ENCODE assay signal across 8 cellular contexts in the genomic region with DNA sequence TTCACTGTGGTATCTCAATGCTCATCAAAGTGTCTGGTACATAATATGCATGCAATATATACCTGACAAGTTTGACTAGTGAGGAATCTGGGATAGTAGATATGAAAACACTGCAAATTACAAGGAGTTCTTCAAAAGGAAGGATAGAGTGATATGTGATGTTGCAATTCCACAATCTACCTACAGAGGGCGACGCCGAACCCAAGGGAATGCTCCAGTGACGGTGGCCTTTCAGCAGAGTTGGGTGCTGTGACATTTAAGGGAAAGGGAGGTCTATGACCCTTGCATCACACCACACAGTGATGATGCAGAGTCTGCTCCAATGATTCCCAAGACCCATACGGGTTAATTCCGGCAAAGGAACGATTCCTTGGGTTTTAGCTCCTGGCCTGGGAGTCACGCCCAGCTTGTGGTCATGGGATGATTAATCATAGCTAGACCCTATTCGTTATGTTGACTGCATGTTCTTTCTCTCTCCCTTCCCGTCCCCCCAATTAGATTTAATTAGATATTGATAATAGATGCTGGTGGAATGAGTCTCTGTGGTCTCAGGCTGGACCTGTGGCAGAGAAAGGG.
A peak's percentile ranks its signal among the peaks of the same experiment; 100 is the strongest.
DNase-seq lines count a peak whose midpoint lies in the region; ATAC-seq and TF ChIP-seq lines count a peak whose summit lies in the region.
"Had no signal": no experiment of that assay in that cellular context is flagged by ENCODE, and none has a peak within 500 bp of the region (broad histone marks: within the 10 kb centered on the region; RNA-seq: fewer than 3 reads in every experiment).

No MANE protein-coding gene starts in this region.

- peak; percentile 17 for DNase-seq in EL
- DNase-seq in HL-60 (ENCODE audit: low read depth in 1 of 2, low spot score in 1 of 2) = peak in 1 of 2 experiments; percentile 7
- DNase-seq in activated CD4-positive, alpha-beta T cell treated with anti-CD3 and anti-CD28 coated beads, Interleukin-2, amount 10 ng/mL, durations not matched to agents 7 days and 5 days = peak; percentile 30
- peak; percentile 25 for DNase-seq in medulla oblongata (ENCODE audit: extremely low spot score)
- no peak for DNase-seq in NOMO-1 treated with DMSO at 0.1 percent for 48 hours (lab: John Stamatoyannopoulos, UW; ENCODE audit: unreplicated experiment)
- DNase-seq in effector memory CD8-positive, alpha-beta T cell = no peak

- H3K27ac Mint-ChIP-seq in activated CD4-positive, alpha-beta T cell treated with anti-CD3 and anti-CD28 coated beads, Interleukin-2, amount 10 ng/mL, durations not matched to agents 7 days and 5 days = no peak overlapping the region
- H3K27ac Mint-ChIP-seq in effector memory CD8-positive, alpha-beta T cell = no peak overlapping the region

- no peaks in the 10 kb centered on the region for H3K27me3 ChIP-seq in HL-60 (ENCODE audit: insufficient read depth, poor library complexity, severe bottlenecking)

- H3K36me3 Mint-ChIP-seq in activated CD4-positive, alpha-beta T cell treated with anti-CD3 and anti-CD28 coated beads, Interleukin-2, amount 10 ng/mL, durations not matched to agents 7 days and 5 days (ENCODE audit: low read depth) = no peaks in the 10 kb centered on the region
- H3K36me3 Mint-ChIP-seq in effector memory CD8-positive, alpha-beta T cell (ENCODE audit: insufficient read depth) = no peaks in the 10 kb centered on the region

- no peak for ATAC-seq in effector memory CD8-positive, alpha-beta T cell (replicated peaks)
- no peak for ATAC-seq in HG02852 (IDR thresholded peaks at IDR 0.05; ENCODE audit: unreplicated experiment)
- ATAC-seq: left colon had no signal

- no peaks in the 10 kb centered on the region for H3K27me3 Mint-ChIP-seq in activated CD4-positive, alpha-beta T cell treated with anti-CD3 and anti-CD28 coated beads, Interleukin-2, amount 10 ng/mL, durations not matched to agents 7 days and 5 days
- H3K27me3 Mint-ChIP-seq in effector memory CD8-positive, alpha-beta T cell = peaks cover 22 to 24% of the 10 kb centered on the region in 2 donors

- peak; percentile 72 for TF ChIP-seq CTCF in HL-60 (IDR thresholded peaks at IDR 0.05; ENCODE audit: insufficient read depth, low read length)

- CTCF ChIA-PET in activated CD4-positive, alpha-beta T cell treated with anti-CD3 and anti-CD28 coated beads, Interleukin-2, amount 10 ng/mL, durations not matched to agents 7 days and 5 days (lab: Charles Lee) = no interaction called here

- no peak overlapping the region for H3K27ac ChIP-seq in HL-60 (replicated peaks)

- no peak overlapping the region for H3K4me3 ChIP-seq in HL-60 (replicated peaks; ENCODE audit: insufficient read depth, low read length)

- no peak overlapping the region for H3K4me3 Mint-ChIP-seq in activated CD4-positive, alpha-beta T cell treated with anti-CD3 and anti-CD28 coated beads, Interleukin-2, amount 10 ng/mL, durations not matched to agents 7 days and 5 days
- H3K4me3 Mint-ChIP-seq in effector memory CD8-positive, alpha-beta T cell = no peak overlapping the region

- POLR2A ChIA-PET in activated CD4-positive, alpha-beta T cell treated with anti-CD3 and anti-CD28 coated beads, Interleukin-2, amount 10 ng/mL, durations not matched to agents 7 days and 5 days (lab: Charles Lee) = no interaction called here

- no peaks in the 10 kb centered on the region for H3K9me3 Mint-ChIP-seq in activated CD4-positive, alpha-beta T cell treated with anti-CD3 and anti-CD28 coated beads, Interleukin-2, amount 10 ng/mL, durations not matched to agents 7 days and 5 days
- no peaks in the 10 kb centered on the region for H3K9me3 Mint-ChIP-seq in effector memory CD8-positive, alpha-beta T cell

- H3K4me1 Mint-ChIP-seq in activated CD4-positive, alpha-beta T cell treated with anti-CD3 and anti-CD28 coated beads, Interleukin-2, amount 10 ng/mL, durations not matched to agents 7 days and 5 days = no peaks in the 10 kb centered on the region
- H3K4me1 Mint-ChIP-seq in effector memory CD8-positive, alpha-beta T cell (ENCODE audit: low read depth in 2 of 2) = no peaks in the 10 kb centered on the region

Comparison
In these comparisons a context has a peak if more than half of its experiments do, and no peak if none do; other contexts are left out.
1. DNase-seq: peak in EL (single experiment), activated CD4-positive, alpha-beta T cell treated with anti-CD3 and anti-CD28 coated beads, Interleukin-2, amount 10 ng/mL, durations not matched to agents 7 days and 5 days (single experiment) and medulla oblongata (single experiment); none in NOMO-1 treated with DMSO at 0.1 percent for 48 hours (single experiment) and effector memory CD8-positive, alpha-beta T cell (0 of 3).